18 cellular contexts compared by ENCODE assay signal in the genomic region with DNA sequence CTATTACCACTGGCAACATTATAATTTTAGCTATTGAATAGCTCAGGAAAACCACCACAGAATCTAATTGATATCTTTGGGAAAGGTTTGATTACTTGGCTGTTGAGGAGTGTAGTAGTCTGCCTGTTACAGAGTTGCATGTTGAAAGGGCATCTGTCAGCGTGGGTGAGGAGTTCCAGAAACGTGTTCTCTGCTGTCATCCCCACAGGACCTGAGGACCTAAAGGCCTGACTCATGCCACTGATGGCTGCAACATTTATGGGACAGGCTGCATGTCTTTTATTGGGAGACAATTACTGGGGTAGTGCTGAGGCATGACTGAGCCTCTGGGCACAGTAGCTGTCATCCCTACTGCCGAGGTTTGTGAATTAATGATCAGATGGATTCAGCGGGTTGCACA.
DNase-seq lines count a peak whose midpoint lies in the region; ATAC-seq and TF ChIP-seq lines count a peak whose summit lies in the region.
"Had no signal": no experiment of that assay in that cellular context is flagged by ENCODE, and none has a peak within 500 bp of the region (broad histone marks: within the 10 kb centered on the region; RNA-seq: fewer than 3 reads in every experiment).

No MANE protein-coding gene starts in this region.

- POLR2A ChIA-PET in MCF 10A (lab: Yijun Ruan, JAX): no interaction called here
- POLR2A ChIA-PET in SK-N-SH (lab: Yijun Ruan, JAX): no interaction called here
- POLR2A ChIA-PET in activated CD4-positive, alpha-beta T cell treated with anti-CD3 and anti-CD28 coated beads, Interleukin-2, amount 10 ng/mL, durations not matched to agents 7 days and 5 days (lab: Charles Lee): no interaction called here

- no peaks in the 10 kb centered on the region for H3K79me2 ChIP-seq in SK-N-SH (ENCODE audit: insufficient read depth)

- no peaks in the 10 kb centered on the region for H3K27me3 Mint-ChIP-seq in MCF 10A (ENCODE audit: insufficient read depth, unreplicated experiment)
- no peaks in the 10 kb centered on the region for H3K27me3 Mint-ChIP-seq in activated CD4-positive, alpha-beta T cell treated with anti-CD3 and anti-CD28 coated beads, Interleukin-2, amount 10 ng/mL, durations not matched to agents 7 days and 5 days
- H3K27me3 Mint-ChIP-seq: CD8-positive, alpha-beta memory T cell had no signal

- H3K27me3 ChIP-seq in breast epithelium (no peaks in the 10 kb centered on the region), SK-N-SH (ENCODE audit: insufficient read depth) (no peaks in the 10 kb centered on the region), heart right ventricle (no peaks in the 10 kb centered on the region)
- H3K27me3 ChIP-seq: Peyer's patch had no signal

- H3K4me2 ChIP-seq in SK-N-SH: no peak overlapping the region

- no peaks in the 10 kb centered on the region for H3K4me1 Mint-ChIP-seq in MCF 10A (ENCODE audit: insufficient read depth, unreplicated experiment)
- H3K4me1 Mint-ChIP-seq in activated CD4-positive, alpha-beta T cell treated with anti-CD3 and anti-CD28 coated beads, Interleukin-2, amount 10 ng/mL, durations not matched to agents 7 days and 5 days: no peaks in the 10 kb centered on the region

- no peaks in the 10 kb centered on the region for H3K36me3 Mint-ChIP-seq in MCF 10A (ENCODE audit: insufficient read depth, unreplicated experiment)
- H3K36me3 Mint-ChIP-seq in activated CD4-positive, alpha-beta T cell treated with anti-CD3 and anti-CD28 coated beads, Interleukin-2, amount 10 ng/mL, durations not matched to agents 7 days and 5 days (ENCODE audit: low read depth): no peaks in the 10 kb centered on the region
- H3K36me3 Mint-ChIP-seq: CD8-positive, alpha-beta memory T cell had no signal

- intact Hi-C loops in MCF 10A (cut with micrococcal nuclease) (no loop called here), breast epithelium (cut with DNase I; ENCODE audit: low total_unique reads) (no loop called here), heart right ventricle (cut with DNase I) (no loop called here), sciatic nerve (cut with DNase I) (no loop called here)

- no peak for TF ChIP-seq POLR2A in breast epithelium (IDR thresholded peaks at IDR 0.05)

- H3K36me3 ChIP-seq in breast epithelium (no peaks in the 10 kb centered on the region), SK-N-SH (replicated peaks in 1 of 2; ENCODE audit: control insufficient read depth in 1 of 2, insufficient read depth in 2 of 2, low read length in 1 of 2) (no peaks in the 10 kb centered on the region), heart right ventricle (no peaks in the 10 kb centered on the region)
- H3K36me3 ChIP-seq: Peyer's patch had no signal

- H3K4me1 ChIP-seq in breast epithelium (no peaks in the 10 kb centered on the region), SK-N-SH (ENCODE audit: control insufficient read depth in 1 of 2, insufficient read depth in 2 of 2, low read depth in 1 of 2, low read length in 1 of 2) (peaks cover 0 to 4% of the 10 kb centered on the region in 2 experiments; a peak in 1 of 4 replicates), heart right ventricle (no peaks in the 10 kb centered on the region)
- H3K4me1 ChIP-seq: Peyer's patch had no signal

- no peak overlapping the region for H3K4me3 Mint-ChIP-seq in MCF 10A (ENCODE audit: unreplicated experiment)
- H3K4me3 Mint-ChIP-seq in activated CD4-positive, alpha-beta T cell treated with anti-CD3 and anti-CD28 coated beads, Interleukin-2, amount 10 ng/mL, durations not matched to agents 7 days and 5 days: no peak overlapping the region
- H3K4me3 Mint-ChIP-seq: CD8-positive, alpha-beta memory T cell had no signal

- H3K27ac Mint-ChIP-seq in MCF 10A (ENCODE audit: low read depth, unreplicated experiment): no peak overlapping the region
- H3K27ac Mint-ChIP-seq in activated CD4-positive, alpha-beta T cell treated with anti-CD3 and anti-CD28 coated beads, Interleukin-2, amount 10 ng/mL, durations not matched to agents 7 days and 5 days: no peak overlapping the region

- BruUV-seq in MCF 10A (replicated peaks; lab: Mats Ljungman, UMichigan): no TSS peak

- 0 out of 2 replicates have a peak, but pooled peaks have one; percentile 1 for TF ChIP-seq RAD21 in SK-N-SH (IDR thresholded peaks at IDR 0.05; ENCODE audit: low read length)

- H2AFZ ChIP-seq in SK-N-SH (ENCODE audit: low read depth): no peak overlapping the region

- no peak for TF ChIP-seq CTCF in MCF 10A (IDR thresholded peaks at IDR 0.05; ENCODE audit: unreplicated experiment)
- TF ChIP-seq CTCF in breast epithelium (IDR thresholded peaks at IDR 0.05): no peak
- TF ChIP-seq CTCF in SK-N-SH (IDR thresholded peaks at IDR 0.05): no peak
- TF ChIP-seq CTCF in heart right ventricle (IDR thresholded peaks at IDR 0.05): no peak

- no peak overlapping the region for H3K9ac ChIP-seq in SK-N-SH

- TF ChIP-seq EP300 in SK-N-SH (IDR thresholded peaks at IDR 0.05; ENCODE audit: borderline replicate concordance in 1 of 2, low read depth in 1 of 2, low read length in 1 of 2): no peak

- WGBS in SK-N-SH (ENCODE audit: low lambda C conversion rate): 66% methylated on average over 4 of the region's 4 CpGs
- WGBS in heart right ventricle, 2 donors: 46 to 55% methylated on average over 4 of the region's 4 CpGs

- H3K27ac ChIP-seq in breast epithelium (no peak overlapping the region), SK-N-SH (ENCODE audit: low read depth in 2 of 2, low read length in 1 of 2) (no peak overlapping the region; a peak in 1 of 4 replicates), heart right ventricle (no peak overlapping the region)
- H3K27ac ChIP-seq: Peyer's patch had no signal

- no peaks in the 10 kb centered on the region for H3K9me3 ChIP-seq in breast epithelium
- H3K9me3 ChIP-seq in SK-N-SH: no peaks in the 10 kb centered on the region
- no peaks in the 10 kb centered on the region for H3K9me3 ChIP-seq in heart right ventricle
- H3K9me3 ChIP-seq: Peyer's patch had no signal

- no peaks in the 10 kb centered on the region for H3K9me2 ChIP-seq in SK-N-SH

- no peaks in the 10 kb centered on the region for H3K9me3 Mint-ChIP-seq in MCF 10A (ENCODE audit: unreplicated experiment)
- H3K9me3 Mint-ChIP-seq in activated CD4-positive, alpha-beta T cell treated with anti-CD3 and anti-CD28 coated beads, Interleukin-2, amount 10 ng/mL, durations not matched to agents 7 days and 5 days: no peaks in the 10 kb centered on the region
- H3K9me3 Mint-ChIP-seq: CD8-positive, alpha-beta memory T cell had no signal

- ATAC-seq in heart right ventricle (peak in 5 of 8 donors; percentile 14 to 94 (median 64)), sciatic nerve (peak; percentile 20)

- CTCF ChIA-PET in MCF 10A (lab: Yijun Ruan, JAX) (interaction anchor here (0.6 kb wide), 2 partner anchors 539 to 1692 kb away, joined by 5 to 6 read pairs; no protein-coding TSS in a partner anchor), SK-N-SH (lab: Yijun Ruan, JAX) (interaction anchor here (1.2 kb wide), 1 partner anchor 12 kb away, joined by 3 read pairs; no protein-coding TSS in a partner anchor)
- CTCF ChIA-PET in activated CD4-positive, alpha-beta T cell treated with anti-CD3 and anti-CD28 coated beads, Interleukin-2, amount 10 ng/mL, durations not matched to agents 7 days and 5 days (lab: Charles Lee): no interaction called here

- no peaks in the 10 kb centered on the region for H3F3A ChIP-seq in SK-N-SH (replicated peaks; ENCODE audit: insufficient read depth)

- no peaks in the 10 kb centered on the region for H4K20me1 ChIP-seq in SK-N-SH (ENCODE audit: insufficient read depth)

- no peak overlapping the region for H3K4me3 ChIP-seq in breast epithelium
- H3K4me3 ChIP-seq in SK-N-SH (ENCODE audit: low read depth in 2 of 2, low read length in 1 of 2): no peak overlapping the region
- no peak overlapping the region for H3K4me3 ChIP-seq in heart right ventricle
- H3K4me3 ChIP-seq: Peyer's patch had no signal

- DNase-seq in MCF 10A (ENCODE audit: unreplicated experiment) (peak; percentile 19), breast epithelium (ENCODE audit: low spot score in 2 of 2) (no peak), SK-N-SH (peak; percentile 9), heart right ventricle (peak; percentile 3 to 11), sciatic nerve (ENCODE audit: low spot score) (no peak), NAMALWA (ENCODE audit: low spot score) (no peak), NCI-H446 treated with DMSO at 0.1 percent for 48 hours (lab: John Stamatoyannopoulos, UW) (no peak)
- no peak for DNase-seq in activated CD4-positive, alpha-beta T cell treated with anti-CD3 and anti-CD28 coated beads, Interleukin-2, amount 10 ng/mL, durations not matched to agents 7 days and 5 days
- DNase-seq: 8988T; CD8-positive, alpha-beta memory T cell; DMS79 treated with DMSO at 0.1 percent for 48 hours; HCEC 1CT; NCI-H1092; NCI-H146; NCI-H2081; NCI-H524 treated with DMSO at 0.1 percent for 48 hours; Peyer's patch; SHP77 had no signal

TF ChIP-seq in SK-N-SH, 30 proteins besides CTCF, POLR2A, EP300 and RAD21 (continues in another document):
- TF ChIP-seq NFIC (IDR thresholded peaks at IDR 0.05; ENCODE audit: borderline replicate concordance) (no peak), YY1 (IDR thresholded peaks at IDR 0.05; ENCODE audit: low read depth) (no peak), GABPA (IDR thresholded peaks at IDR 0.05; ENCODE audit: low read depth) (no peak), POLR2AphosphoS5 (IDR thresholded peaks at IDR 0.05; ENCODE audit: low read depth, low read length) (no peak), JUND (IDR thresholded peaks at IDR 0.05) (no peak)
- TF ChIP-seq, protein P1, sequence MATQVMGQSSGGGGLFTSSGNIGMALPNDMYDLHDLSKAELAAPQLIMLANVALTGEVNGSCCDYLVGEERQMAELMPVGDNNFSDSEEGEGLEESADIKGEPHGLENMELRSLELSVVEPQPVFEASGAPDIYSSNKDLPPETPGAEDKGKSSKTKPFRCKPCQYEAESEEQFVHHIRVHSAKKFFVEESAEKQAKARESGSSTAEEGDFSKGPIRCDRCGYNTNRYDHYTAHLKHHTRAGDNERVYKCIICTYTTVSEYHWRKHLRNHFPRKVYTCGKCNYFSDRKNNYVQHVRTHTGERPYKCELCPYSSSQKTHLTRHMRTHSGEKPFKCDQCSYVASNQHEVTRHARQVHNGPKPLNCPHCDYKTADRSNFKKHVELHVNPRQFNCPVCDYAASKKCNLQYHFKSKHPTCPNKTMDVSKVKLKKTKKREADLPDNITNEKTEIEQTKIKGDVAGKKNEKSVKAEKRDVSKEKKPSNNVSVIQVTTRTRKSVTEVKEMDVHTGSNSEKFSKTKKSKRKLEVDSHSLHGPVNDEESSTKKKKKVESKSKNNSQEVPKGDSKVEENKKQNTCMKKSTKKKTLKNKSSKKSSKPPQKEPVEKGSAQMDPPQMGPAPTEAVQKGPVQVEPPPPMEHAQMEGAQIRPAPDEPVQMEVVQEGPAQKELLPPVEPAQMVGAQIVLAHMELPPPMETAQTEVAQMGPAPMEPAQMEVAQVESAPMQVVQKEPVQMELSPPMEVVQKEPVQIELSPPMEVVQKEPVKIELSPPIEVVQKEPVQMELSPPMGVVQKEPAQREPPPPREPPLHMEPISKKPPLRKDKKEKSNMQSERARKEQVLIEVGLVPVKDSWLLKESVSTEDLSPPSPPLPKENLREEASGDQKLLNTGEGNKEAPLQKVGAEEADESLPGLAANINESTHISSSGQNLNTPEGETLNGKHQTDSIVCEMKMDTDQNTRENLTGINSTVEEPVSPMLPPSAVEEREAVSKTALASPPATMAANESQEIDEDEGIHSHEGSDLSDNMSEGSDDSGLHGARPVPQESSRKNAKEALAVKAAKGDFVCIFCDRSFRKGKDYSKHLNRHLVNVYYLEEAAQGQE (IDR thresholded peaks at IDR 0.05; ENCODE audit: low read depth, low read length): no peak

Comparison
In these comparisons a context has a peak if more than half of its experiments do, and no peak if none do; other contexts are left out.
1. DNase-seq: peak in MCF 10A (single experiment), SK-N-SH (single experiment) and heart right ventricle (2 of 2); none in breast epithelium (0 of 2), sciatic nerve (single experiment), activated CD4-positive, alpha-beta T cell treated with anti-CD3 and anti-CD28 coated beads, Interleukin-2, amount 10 ng/mL, durations not matched to agents 7 days and 5 days (single experiment), NAMALWA (single experiment) and NCI-H446 treated with DMSO at 0.1 percent for 48 hours (single experiment).